ENCODE assay signal across 25 cellular contexts in the genomic region with DNA sequence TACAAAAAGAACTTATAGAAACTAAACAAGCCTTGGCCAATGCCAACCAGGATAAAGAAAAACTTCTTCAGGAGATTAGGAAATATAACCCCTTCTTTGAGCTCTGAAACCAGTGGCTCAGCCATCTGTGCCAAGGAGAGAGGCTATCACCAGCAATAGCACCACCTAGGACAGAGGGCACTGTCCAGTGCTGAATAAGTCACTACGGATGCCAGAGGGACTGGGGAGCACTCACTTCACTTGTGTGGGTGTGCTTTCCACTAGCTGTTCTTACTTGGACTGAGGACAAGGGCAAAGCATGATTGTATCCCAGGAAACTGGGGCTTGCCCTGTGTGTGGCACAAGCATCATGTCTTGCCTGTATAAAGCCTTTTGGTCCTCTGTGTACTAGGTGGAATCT.
"Had no signal": no experiment of that assay in that cellular context is flagged by ENCODE, and none has a peak within 500 bp of the region (broad histone marks: within the 10 kb centered on the region; RNA-seq: fewer than 3 reads in every experiment).

No MANE protein-coding gene starts in this region.

- H3K27me3 Mint-ChIP-seq: activated naive CD4-positive, alpha-beta T cell treated with anti-CD3 and anti-CD28 coated beads, Interleukin-2, amount 10 ng/mL, durations not matched to agents 7 days and 5 days; naive thymus-derived CD8-positive, alpha-beta T cell; stimulated activated naive B cell treated with anti-CD40 and anti-IgM and Interleukin-4, amounts not matched to agents 10 μg/mL and 1 μg/mL and 100 μg/mL, for 72 hours had no signal

- ATAC-seq: gastrocnemius medialis; left colon; lower lobe of right lung; naive thymus-derived CD8-positive, alpha-beta T cell; stimulated activated naive B cell treated with anti-CD40 and anti-IgM and Interleukin-4, amounts not matched to agents 10 μg/mL and 1 μg/mL and 100 μg/mL, for 72 hours had no signal

- H3K9me3 Mint-ChIP-seq: activated naive CD4-positive, alpha-beta T cell treated with anti-CD3 and anti-CD28 coated beads, Interleukin-2, amount 10 ng/mL, durations not matched to agents 7 days and 5 days; activated T-helper 1 cell treated with anti-CD3 and anti-CD28 coated beads, Interleukin-12 subunit alpha, Interleukin-12 subunit beta, Interleukin-2, Interleukin-4 antibody, amounts not matched to agents 30 ng/mL and 10 ng/mL and 1 ng/mL, durations not matched to agents 14 hours and 24 hours and 36 hours; naive thymus-derived CD8-positive, alpha-beta T cell; neural progenitor cell; stimulated activated naive B cell treated with anti-CD40 and anti-IgM and Interleukin-4, amounts not matched to agents 10 μg/mL and 1 μg/mL and 100 μg/mL, for 72 hours; T-helper 2 cell treated with Interferon-gamma antibody and Interleukin-4, amounts not matched to agents 5 μg/mL and 100 μg/mL, for 36 hours had no signal

- H3K27ac Mint-ChIP-seq: activated naive CD4-positive, alpha-beta T cell treated with anti-CD3 and anti-CD28 coated beads, Interleukin-2, amount 10 ng/mL, durations not matched to agents 7 days and 5 days; activated T-helper 1 cell treated with anti-CD3 and anti-CD28 coated beads, Interleukin-12 subunit alpha, Interleukin-12 subunit beta, Interleukin-2, Interleukin-4 antibody, amounts not matched to agents 30 ng/mL and 10 ng/mL and 1 ng/mL, durations not matched to agents 14 hours and 24 hours and 36 hours; neural progenitor cell; stimulated activated naive B cell treated with anti-CD40 and anti-IgM and Interleukin-4, amounts not matched to agents 10 μg/mL and 1 μg/mL and 100 μg/mL, for 72 hours; T-helper 2 cell treated with Interferon-gamma antibody and Interleukin-4, amounts not matched to agents 5 μg/mL and 100 μg/mL, for 36 hours had no signal

- H3K4me3 Mint-ChIP-seq: activated naive CD4-positive, alpha-beta T cell treated with anti-CD3 and anti-CD28 coated beads, Interleukin-2, amount 10 ng/mL, durations not matched to agents 7 days and 5 days; activated T-helper 1 cell treated with anti-CD3 and anti-CD28 coated beads, Interleukin-12 subunit alpha, Interleukin-12 subunit beta, Interleukin-2, Interleukin-4 antibody, amounts not matched to agents 30 ng/mL and 10 ng/mL and 1 ng/mL, durations not matched to agents 14 hours and 24 hours and 36 hours; naive thymus-derived CD8-positive, alpha-beta T cell; neural progenitor cell; stimulated activated naive B cell treated with anti-CD40 and anti-IgM and Interleukin-4, amounts not matched to agents 10 μg/mL and 1 μg/mL and 100 μg/mL, for 72 hours; T-helper 2 cell treated with Interferon-gamma antibody and Interleukin-4, amounts not matched to agents 5 μg/mL and 100 μg/mL, for 36 hours had no signal

- DNase-seq: activated CD4-positive, alpha-beta T cell treated with anti-CD3 and anti-CD28 coated beads for 4 hours; activated CD4-positive, alpha-beta T cell treated with anti-CD3 and anti-CD28 coated beads, Interleukin-2, amount 50 U/mL, for 4 hours; activated effector memory CD4-positive, alpha-beta T cell treated with anti-CD3 and anti-CD28 coated beads, Interleukin-2, amount 50 U/mL, for 16 hours; activated naive CD4-positive, alpha-beta T cell treated with anti-CD3 and anti-CD28 coated beads, Interleukin-2, amount 10 ng/mL, durations not matched to agents 7 days and 5 days; amniotic stem cell; brain microvascular endothelial cell; dorsolateral prefrontal cortex; effector memory CD4-positive, alpha-beta T cell; erythroblast; gastrocnemius medialis; glutamatergic neuron; kidney; left colon; lower lobe of right lung; mesenchymal stem cell; naive thymus-derived CD8-positive, alpha-beta T cell; occipital lobe; stimulated activated CD4-positive, alpha-beta T cell treated with anti-CD3 and anti-CD28 coated beads, Interleukin-15, amount 100 ng/mL, for 24 hours; stimulated activated CD4-positive, alpha-beta T cell treated with anti-CD3 and anti-CD28 coated beads, Interleukin-2, amount 100 ng/mL, for 24 hours; stimulated activated naive B cell treated with anti-CD40 and anti-IgM and Interleukin-4, amounts not matched to agents 10 μg/mL and 1 μg/mL and 100 μg/mL, for 72 hours; T-helper 1 cell; transverse colon had no signal

- H3K4me1 Mint-ChIP-seq: activated naive CD4-positive, alpha-beta T cell treated with anti-CD3 and anti-CD28 coated beads, Interleukin-2, amount 10 ng/mL, durations not matched to agents 7 days and 5 days; naive thymus-derived CD8-positive, alpha-beta T cell; neural progenitor cell; stimulated activated naive B cell treated with anti-CD40 and anti-IgM and Interleukin-4, amounts not matched to agents 10 μg/mL and 1 μg/mL and 100 μg/mL, for 72 hours had no signal
